ENCODE assay signal across 2 cellular contexts in genomic region chr6:116012966-116013365, GRCh38.
A peak's percentile ranks its signal among the peaks of the same experiment; 100 is the strongest.
TF ChIP-seq lines count a peak whose summit lies in the region.

No MANE protein-coding gene starts in this region.

TF ChIP-seq in GM12878, 131 proteins besides CTCF, POLR2A, EP300 and RAD21:
- TF ChIP-seq SREBF1 (IDR thresholded peaks at IDR 0.05; ENCODE audit: low read length) (no peak), ZNF687 (IDR thresholded peaks at IDR 0.05) (no peak), USF1 (IDR thresholded peaks at IDR 0.05; ENCODE audit: borderline replicate concordance, extremely low read length, insufficient read depth, low read depth, low read length) (no peak), SUZ12 (IDR thresholded peaks at IDR 0.05; ENCODE audit: unreplicated experiment) (no peak), ZBTB11 (CRISPR knock-in tag; IDR thresholded peaks at IDR 0.05) (no peak), GABPA (IDR thresholded peaks at IDR 0.05; ENCODE audit: low read depth) (no peak), DPF2 (IDR thresholded peaks at IDR 0.05) (no peak), RFX5 (IDR thresholded peaks at IDR 0.05; ENCODE audit: low read depth, low read length) (no peak), SPI1 (IDR thresholded peaks at IDR 0.05; ENCODE audit: borderline replicate concordance, insufficient read depth, low read depth, low read length) (no peak), ZNF207 (IDR thresholded peaks at IDR 0.05; ENCODE audit: borderline replicate concordance) (no peak), CREB1 (IDR thresholded peaks at IDR 0.05; ENCODE audit: low read depth) (no peak), CHD4 (IDR thresholded peaks at IDR 0.05) (no peak), POU2F2 (IDR thresholded peaks at IDR 0.05; ENCODE audit: borderline replicate concordance, low read depth, low read length) (no peak), CHD2 (IDR thresholded peaks at IDR 0.05; ENCODE audit: borderline replicate concordance, low read depth, low read length) (no peak), E2F4 (IDR thresholded peaks at IDR 0.05; ENCODE audit: low read depth, low read length) (no peak), POLR2AphosphoS2 (IDR thresholded peaks at IDR 0.05; ENCODE audit: low read depth, low read length) (no peak), CHD1 (IDR thresholded peaks at IDR 0.05; ENCODE audit: low read depth, low read length) (no peak), RCOR1 (conservative IDR thresholded peaks at IDR 0.05; ENCODE audit: low read depth, low read length) (no peak), EGR1 (IDR thresholded peaks at IDR 0.05; ENCODE audit: borderline replicate concordance in 1 of 2, low read depth in 2 of 2, low read length in 2 of 2) (no peak)

TF ChIP-seq in HepG2, 621 proteins besides CTCF, POLR2A, EP300 and RAD21:
- TF ChIP-seq ZNF335 (CRISPR knock-in tag; IDR thresholded peaks at IDR 0.05), result no peak
- TF ChIP-seq ZFP91 (CRISPR knock-in tag; IDR thresholded peaks at IDR 0.05; ENCODE audit: borderline replicate concordance), result no peak
- TF ChIP-seq ZSCAN21 (CRISPR knock-in tag; IDR thresholded peaks at IDR 0.05; ENCODE audit: borderline replicate concordance), result no peak
- 0 out of 2 replicates have a peak, but pooled peaks have one; percentile 19 for TF ChIP-seq YEATS4 (CRISPR knock-in tag; IDR thresholded peaks at IDR 0.05; ENCODE audit: borderline replicate concordance)
